ENCODE assay signal across 18 cellular contexts in the genomic region with DNA sequence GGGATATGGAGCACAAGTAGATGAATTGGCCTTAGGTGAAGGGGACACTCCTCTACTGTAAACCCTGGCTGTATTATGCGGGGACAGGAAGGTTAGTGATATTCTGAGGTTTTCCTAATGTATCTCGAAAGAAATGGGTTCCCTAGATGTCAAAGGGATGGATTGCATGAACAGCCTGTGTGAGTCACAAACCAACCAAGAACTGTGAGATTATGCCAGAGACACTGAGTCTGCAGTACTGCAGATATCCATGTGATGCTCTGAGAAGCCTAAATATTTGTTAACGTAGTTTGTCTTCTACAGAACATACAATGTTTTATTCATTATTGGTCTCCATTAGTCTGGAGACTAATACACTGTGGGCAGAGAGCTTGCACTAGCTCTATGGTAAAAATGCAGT.
DNase-seq lines count a peak whose midpoint lies in the region; TF ChIP-seq lines count a peak whose summit lies in the region.
"Had no signal": no experiment of that assay in that cellular context is flagged by ENCODE, and none has a peak within 500 bp of the region (broad histone marks: within the 10 kb centered on the region; RNA-seq: fewer than 3 reads in every experiment).

No MANE protein-coding gene starts in this region.

- H2BK120ac ChIP-seq in trophoblast cell (ENCODE audit: insufficient read depth, low read length, poor library complexity) = no peak overlapping the region

- H4K8ac ChIP-seq in trophoblast cell (ENCODE audit: low read depth, low read length) = no peak overlapping the region

- H3K27ac ChIP-seq in trophoblast cell (ENCODE audit: low read depth, low read length) = no peak overlapping the region

- intact Hi-C loops in posterior vena cava (cut with DNase I) = no loop called here

- no peaks in the 10 kb centered on the region for H3K36me3 ChIP-seq in trophoblast cell (ENCODE audit: control insufficient read depth in 1 of 2, insufficient read depth in 2 of 2, low read length in 2 of 2)
- H3K36me3 ChIP-seq: HAP-1, MG63 had no signal

- DNase-seq in AG09309 (ENCODE audit: low read depth) (peak; percentile 38), HT1080 (ENCODE audit: low read depth) (peak; percentile 5), choroid plexus epithelial cell (ENCODE audit: low read depth) (peak; percentile 20), foreskin fibroblast (peak; percentile 10 to 44), superior temporal gyrus (ENCODE audit: extremely low spot score) (no peak), posterior vena cava (ENCODE audit: low spot score) (no peak), trophoblast cell (no peak)
- no peak for DNase-seq in activated CD8-positive, alpha-beta memory T cell treated with anti-CD3 and anti-CD28 coated beads for 24 hours
- DNase-seq: AML-193; CD4-positive, alpha-beta T cell; DMS79 treated with DMSO at 0.1 percent for 48 hours; GDM1; MG63; NCI-H187 treated with DMSO at 0.1 percent for 48 hours; Right ventricle myocardium superior; SK-N-SH had no signal

- no peak overlapping the region for H3K4me2 ChIP-seq in trophoblast cell (ENCODE audit: low read length)
- H3K4me2 ChIP-seq: SK-N-SH had no signal

- no peaks in the 10 kb centered on the region for H3K9me3 ChIP-seq in trophoblast cell (ENCODE audit: insufficient read depth, low read depth, low read length)
- H3K9me3 ChIP-seq: HAP-1, MG63, SK-N-SH had no signal

- H2AFZ ChIP-seq in trophoblast cell (ENCODE audit: insufficient read depth, low read length, poor library complexity) = no peak overlapping the region

- no peak overlapping the region for H3K23ac ChIP-seq in trophoblast cell (ENCODE audit: low read length)

- H2AK5ac ChIP-seq in trophoblast cell (ENCODE audit: low read length) = no peak overlapping the region

- no peak overlapping the region for H3K4ac ChIP-seq in trophoblast cell (ENCODE audit: low read depth, low read length)

- no peak overlapping the region for H3K14ac ChIP-seq in trophoblast cell (ENCODE audit: low read length)

- TF ChIP-seq CTCF in AG09309 (IDR thresholded peaks at IDR 0.05; ENCODE audit: control insufficient read depth, insufficient read depth, low read depth, low read length, missing control alignments) (no peak), choroid plexus epithelial cell (conservative IDR thresholded peaks at IDR 0.05; ENCODE audit: low read depth, low read length) (no peak), foreskin fibroblast (IDR thresholded peaks at IDR 0.05; ENCODE audit: low read depth, low read length) (no peak)

- no peak overlapping the region for H4K12ac ChIP-seq in trophoblast cell (ENCODE audit: low read depth, low read length)

- no peak overlapping the region for H3K18ac ChIP-seq in trophoblast cell (ENCODE audit: low read length)

- H2BK5ac ChIP-seq in trophoblast cell (ENCODE audit: low read depth, low read length, poor library complexity) = no peak overlapping the region

- no peak overlapping the region for H3K4me3 ChIP-seq in AG09309 (ENCODE audit: control insufficient read depth, low read depth, low read length)
- H3K4me3 ChIP-seq in choroid plexus epithelial cell (ENCODE audit: low read depth, low read length) = no peak overlapping the region
- H3K4me3 ChIP-seq in foreskin fibroblast (ENCODE audit: low read depth in 1 of 2, low read length in 2 of 2) = no peak overlapping the region
- H3K4me3 ChIP-seq in trophoblast cell (ENCODE audit: low read depth, low read length) = no peak overlapping the region
- H3K4me3 ChIP-seq: HAP-1, K562, MG63 had no signal

- H3K79me1 ChIP-seq in trophoblast cell (ENCODE audit: low read length) = no peaks in the 10 kb centered on the region

- no peaks in the 10 kb centered on the region for H3K4me1 ChIP-seq in trophoblast cell (ENCODE audit: control insufficient read depth in 1 of 2, insufficient read depth in 2 of 2, low read length in 2 of 2)
- H3K4me1 ChIP-seq: HAP-1 had no signal

- no peak overlapping the region for H3K9ac ChIP-seq in trophoblast cell (ENCODE audit: low read length)
- H3K9ac ChIP-seq: SK-N-SH had no signal

- no peak overlapping the region for H2BK12ac ChIP-seq in trophoblast cell (ENCODE audit: low read length)

- no peaks in the 10 kb centered on the region for H3K79me2 ChIP-seq in trophoblast cell (ENCODE audit: control insufficient read depth, insufficient read depth, low read length, poor library complexity)

- no peaks in the 10 kb centered on the region for H3K27me3 ChIP-seq in trophoblast cell (ENCODE audit: insufficient read depth, low read length)
- H3K27me3 ChIP-seq: MG63 had no signal

- no CpG with 5 or more reads among the region's 3 CpGs for WGBS in trophoblast cell (ENCODE audit: extremely low coverage, insufficient coverage, insufficient read length)

- H4K91ac ChIP-seq in trophoblast cell (ENCODE audit: low read depth, low read length) = no peak overlapping the region

Comparison
In these comparisons a context has a peak if more than half of its experiments do, and no peak if none do; other contexts are left out.
1. DNase-seq: peak in AG09309 (single experiment), HT1080 (single experiment), choroid plexus epithelial cell (single experiment) and foreskin fibroblast (2 of 2); none in activated CD8-positive, alpha-beta memory T cell treated with anti-CD3 and anti-CD28 coated beads for 24 hours (single experiment), superior temporal gyrus (single experiment), posterior vena cava (single experiment) and trophoblast cell (0 of 2).